10 cellular contexts compared by ENCODE assay signal in genomic region chr1:162689745-162690671, GRCh38. TPM values are rescaled to one million over a fixed set of nuclear protein-coding genes. Genes with fewer than 3 reads are reported as not detected.
A peak's percentile ranks its signal among the peaks of the same experiment; 100 is the strongest.
DNase-seq lines count a peak whose midpoint lies in the region; ATAC-seq, FAIRE-seq and TF ChIP-seq lines count a peak whose summit lies in the region.
"Had no signal": no experiment of that assay in that cellular context is flagged by ENCODE, and none has a peak within 500 bp of the region (broad histone marks: within the 10 kb centered on the region; RNA-seq: fewer than 3 reads in every experiment).

No MANE protein-coding gene starts in this region.

- POLR2A ChIA-PET in H1 (lab: Charles Lee; ENCODE audit: partially characterized antibody) = interaction anchor here (0.9 kb wide), 1 partner anchor 58 kb away, joined by 3 read pairs; the partner anchor contains the start of gene DDR2

- H4K8ac ChIP-seq in H1 (ENCODE audit: extremely low read depth, insufficient read depth, low read length) (no peak overlapping the region), mesendoderm (ENCODE audit: low read depth, low read length) (no peak overlapping the region)

- H3K9ac ChIP-seq in H1 (replicated peaks in 1 of 4; ENCODE audit: extremely low read depth in 1 of 4, low read depth in 3 of 4, low read length in 3 of 4) (no peak overlapping the region), mesendoderm (ENCODE audit: low read length) (no peak overlapping the region)

- H3K56ac ChIP-seq in H1 (replicated peaks; ENCODE audit: insufficient read length, low read depth, low read length) = no peak overlapping the region
- no peak overlapping the region for H3K56ac ChIP-seq in mesendoderm (ENCODE audit: low read length)

- no peak overlapping the region for H4K5ac ChIP-seq in H1 (ENCODE audit: insufficient read length, low read depth, low read length)
- no peak overlapping the region for H4K5ac ChIP-seq in mesendoderm (ENCODE audit: low read length)

- no peak for TF ChIP-seq CTCF in NB4 (IDR thresholded peaks at IDR 0.05; ENCODE audit: low read depth, low read length)
- no peak for TF ChIP-seq CTCF in H1 (IDR thresholded peaks at IDR 0.05; ENCODE audit: control extremely low read depth in 1 of 3, insufficient read depth in 1 of 3, low read depth in 1 of 3, low read length in 3 of 3)
- TF ChIP-seq CTCF in lower lobe of right lung (IDR thresholded peaks at IDR 0.05) = no peak

- intact Hi-C loops in lower lobe of right lung (cut with DNase I) = no loop called here

- no peak for TF ChIP-seq RAD21 in H1 (IDR thresholded peaks at IDR 0.05 in 1 of 2, conservative IDR thresholded peaks at IDR 0.05 in 1 of 2; ENCODE audit: low read depth in 2 of 2, low read length in 2 of 2)

- peaks cover 0 to 6% (median 4%) of the 10 kb centered on the region in 4 experiments; a peak in 5 of 7 replicates for H3K4me1 ChIP-seq in H1 (replicated peaks in 1 of 4; ENCODE audit: control insufficient read depth in 3 of 4, insufficient read depth in 4 of 4, low read length in 3 of 4)
- H3K4me1 ChIP-seq in mesendoderm (ENCODE audit: control insufficient read depth, low read depth, low read length) = no peaks in the 10 kb centered on the region
- peaks cover 12% of the 10 kb centered on the region for H3K4me1 ChIP-seq in lower lobe of right lung

- no peak overlapping the region for H2BK5ac ChIP-seq in H1 (ENCODE audit: low read depth, low read length)
- no peak overlapping the region for H2BK5ac ChIP-seq in mesendoderm (ENCODE audit: low read length)

- H3K14ac ChIP-seq in H1 (ENCODE audit: insufficient read length) = no peak overlapping the region

- H3K4me2 ChIP-seq in H1 (ENCODE audit: insufficient read depth in 1 of 2, low read depth in 2 of 2, low read length in 2 of 2) (no peak overlapping the region; a peak in 1 of 4 replicates), mesendoderm (ENCODE audit: low read length) (no peak overlapping the region)

- no peak overlapping the region for H4K91ac ChIP-seq in H1 (replicated peaks; ENCODE audit: insufficient read length, low read length)

- H3K18ac ChIP-seq in H1 (ENCODE audit: extremely low read depth, low read length) (no peak overlapping the region), mesendoderm (ENCODE audit: low read length) (no peak overlapping the region)

- no peaks in the 10 kb centered on the region for H3K23me2 ChIP-seq in H1 (ENCODE audit: low read depth, low read length)

- CTCF ChIA-PET in H1 (lab: Charles Lee; ENCODE audit: partially characterized antibody) = interaction anchor here (1.6 kb wide), 1 partner anchor 77 kb away, joined by 5 read pairs; no protein-coding TSS in a partner anchor

- H2AK5ac ChIP-seq in H1 (ENCODE audit: low read depth, low read length) = no peak overlapping the region
- H2AK5ac ChIP-seq in mesendoderm (ENCODE audit: low read length) = no peak overlapping the region

- H3K4ac ChIP-seq in H1 (replicated peaks; ENCODE audit: insufficient read length, low read depth, low read length) (no peak overlapping the region), mesendoderm (ENCODE audit: low read depth, low read length) (no peak overlapping the region)

- FAIRE-seq in H1 (lab: Jason Lieb, UNC) = no peak

- 92% methylated on average over 5 of the region's 5 CpGs; no CpG with 5 or more reads in 1 of the 2 experiments for WGBS in H1 (ENCODE audit: extremely low coverage in 1 of 2, insufficient coverage in 1 of 2, insufficient read length in 1 of 2, insufficient replicate concordance in 2 of 2, low coverage in 1 of 2, low lambda C conversion rate in 2 of 2, missing lambda C conversion rate in 1 of 2), 2 experiments
- WGBS in mesendoderm (ENCODE audit: extremely low coverage, insufficient coverage, low lambda C conversion rate) = no CpG with 5 or more reads among the region's 5 CpGs

- DNase-seq in A172 (ENCODE audit: low spot score) (peak; percentile 41), NB4 (ENCODE audit: low read depth) (peak; percentile 10), H1 (ENCODE audit: low read depth in 1 of 2, low spot score in 2 of 2) (no peak), mesendoderm (no peak), DMS53 treated with DMSO at 0.1 percent for 48 hours (lab: John Stamatoyannopoulos, UW; ENCODE audit: unreplicated experiment) (no peak), lower lobe of right lung (no peak), NCI-H774 (lab: John Stamatoyannopoulos, UW) (no peak)
- DNase-seq: NCI-H2171, SHP77 treated with DMSO at 0.1 percent for 48 hours had no signal

- no peaks in the 10 kb centered on the region for H3K79me2 ChIP-seq in H1 (ENCODE audit: control insufficient read depth in 1 of 2, insufficient read depth in 2 of 2, low read length in 2 of 2)
- H3K79me2 ChIP-seq in mesendoderm (ENCODE audit: control insufficient read depth, insufficient read depth, low read length) = no peaks in the 10 kb centered on the region

- no peak for TF ChIP-seq EP300 in H1 (IDR thresholded peaks at IDR 0.05; ENCODE audit: borderline replicate concordance in 1 of 2, low read depth in 2 of 2, low read length in 2 of 2)

- H2AFZ ChIP-seq in H1 (ENCODE audit: low read length) = no peak overlapping the region

- H3K23ac ChIP-seq in H1 (ENCODE audit: insufficient read length) (no peak overlapping the region), mesendoderm (ENCODE audit: low read length) (no peak overlapping the region)

- H2BK15ac ChIP-seq in H1 (ENCODE audit: low read length) (no peak overlapping the region), mesendoderm (replicated peaks; ENCODE audit: low read depth) (peak overlapping the region; percentile 19)

- H3K4me3 ChIP-seq in NB4 (ENCODE audit: low read depth, low read length) (no peak overlapping the region), H1 (ENCODE audit: extremely low read depth in 1 of 4, insufficient read depth in 2 of 4, low read depth in 3 of 4, low read length in 4 of 4) (no peak overlapping the region), mesendoderm (ENCODE audit: low read length) (no peak overlapping the region), lower lobe of right lung (no peak overlapping the region)

- H3K36me3 ChIP-seq in H1 (ENCODE audit: control insufficient read depth in 2 of 4, insufficient read depth in 4 of 4, low read length in 3 of 4) (no peaks in the 10 kb centered on the region), mesendoderm (ENCODE audit: control insufficient read depth, insufficient read depth, low read length) (no peaks in the 10 kb centered on the region), lower lobe of right lung (no peaks in the 10 kb centered on the region)

- H3K27ac ChIP-seq in H1 (ENCODE audit: low read depth, low read length) = no peak overlapping the region
- H3K27ac ChIP-seq in mesendoderm (ENCODE audit: low read depth, low read length) = no peak overlapping the region
- H3K27ac ChIP-seq in lower lobe of right lung = no peak overlapping the region

- no peaks in the 10 kb centered on the region for H4K20me1 ChIP-seq in H1 (replicated peaks in 1 of 2; ENCODE audit: control insufficient read depth in 1 of 2, insufficient read depth in 2 of 2, low read length in 2 of 2)

- peak overlapping the region; percentile 92 for H2BK20ac ChIP-seq in H1 (ENCODE audit: low read length)

- no peak for ATAC-seq in lower lobe of right lung
- ATAC-seq in GM21786 (IDR thresholded peaks at IDR 0.05; ENCODE audit: unreplicated experiment) = no peak

- no peaks in the 10 kb centered on the region for H3K9me3 ChIP-seq in H1 (ENCODE audit: insufficient read depth in 2 of 2, low read depth in 1 of 2, low read length in 1 of 2)
- H3K9me3 ChIP-seq in lower lobe of right lung = no peaks in the 10 kb centered on the region

- H2BK120ac ChIP-seq in H1 (replicated peaks; ENCODE audit: low read depth, low read length) = peak overlapping the region; percentile 41
- no peak overlapping the region for H2BK120ac ChIP-seq in mesendoderm (ENCODE audit: low read depth, low read length)

- H3K27me3 ChIP-seq in H1 (replicated peaks in 1 of 4; ENCODE audit: control insufficient read depth in 3 of 4, extremely low read depth in 1 of 4, insufficient read depth in 3 of 4, low read length in 3 of 4) (no peaks in the 10 kb centered on the region; a peak in 1 of 7 replicates), mesendoderm (ENCODE audit: insufficient read depth, low read length, poor library complexity) (no peaks in the 10 kb centered on the region), lower lobe of right lung (ENCODE audit: low read depth) (no peaks in the 10 kb centered on the region)

- no peaks in the 10 kb centered on the region for H3K79me1 ChIP-seq in H1 (ENCODE audit: low read depth, low read length)
- no peaks in the 10 kb centered on the region for H3K79me1 ChIP-seq in mesendoderm (ENCODE audit: low read length)

- H2BK12ac ChIP-seq in H1 (ENCODE audit: low read depth, low read length) = no peak overlapping the region

- TF ChIP-seq POLR2A in NB4 (IDR thresholded peaks at IDR 0.05; ENCODE audit: extremely low read depth, insufficient read length) (no peak), H1 (IDR thresholded peaks at IDR 0.05; ENCODE audit: control extremely low read depth in 1 of 2, low read depth in 2 of 2, low read length in 2 of 2) (no peak)

TF ChIP-seq in H1, 55 proteins besides CTCF, POLR2A, EP300 and RAD21 (continues in another document):
- TF ChIP-seq BACH1 (IDR thresholded peaks at IDR 0.05; ENCODE audit: low read length) = no peak
- TF ChIP-seq MAX (IDR thresholded peaks at IDR 0.05) = no peak
- TF ChIP-seq SAP30 (IDR thresholded peaks at IDR 0.05; ENCODE audit: insufficient read depth, insufficient replicate concordance, low read length) = no peak
- TF ChIP-seq ZNF274 (IDR thresholded peaks at IDR 0.05; ENCODE audit: borderline replicate concordance, extremely low read depth, low read length) = no peak
- TF ChIP-seq PHF8 (conservative IDR thresholded peaks at IDR 0.05; ENCODE audit: low read depth, low read length) = no peak
- TF ChIP-seq YY1 (IDR thresholded peaks at IDR 0.05; ENCODE audit: low read depth, low read length) = no peak
- no peak for TF ChIP-seq SP4 (IDR thresholded peaks at IDR 0.05; ENCODE audit: low read length)
- TF ChIP-seq CHD2 (IDR thresholded peaks at IDR 0.05; ENCODE audit: low read length) = no peak

RNA-seq across cellular contexts. Expression of gene DDR2, which starts 57.7 kb away (rescaled TPM):
- total RNA-seq in A172 (2014; rRNA removed; shearing (Covaris generic)) = 73.0 and 84.2 TPM in 2 replicates
- 1.7 and 2.1 TPM in 2 replicates for total RNA-seq in H1 (2021; fragmentation: NEBNext Ultra II Directional; extraction: Animal tissue kit (Norgen Biotek cat#: 25700))
- 0.77 and 1.00 TPM in 2 replicates for polyA plus RNA-seq in H1 (2011; rRNA removed)
- polyA plus RNA-seq in H1 (2011; cell fraction: cytosol; rRNA removed) = 1.00 TPM
- polyA plus RNA-seq in H1 (2011; cell fraction: nucleus; rRNA removed) = 3.8 TPM
- polyA plus RNA-seq in H1 (2012, experiment 1 of 2) = 0.52 to 1.1 TPM (median 0.92 TPM) in 4 replicates
- 0.13 TPM for polyA plus RNA-seq in H1 (2012, experiment 2 of 2)
- polyA plus RNA-seq in H1 (2013, experiment 1 of 2) = 0.71 TPM
- polyA plus RNA-seq in H1 (2013, experiment 2 of 2) = 0.92 TPM
- 6.2 and 8.6 TPM in 2 replicates for polyA minus RNA-seq in H1 (2011; rRNA and poly(A)+ RNA removed)
- polyA minus RNA-seq in H1 (2011; cell fraction: cytosol; rRNA and poly(A)+ RNA removed) = 0.59 TPM
- polyA minus RNA-seq in H1 (2011; cell fraction: nucleus; rRNA and poly(A)+ RNA removed) = 3.4 TPM
- 1.7 TPM for polyA plus RNA-seq in mesendoderm (2013, experiment 1 of 2)
- 1.8 TPM for polyA plus RNA-seq in mesendoderm (2013, experiment 2 of 2)
- 47.0 TPM for total RNA-seq in lower lobe of right lung

Comparison
In these comparisons a context has a peak if more than half of its experiments do, and no peak if none do; other contexts are left out.
1. DNase-seq: peak in A172 (single experiment) and NB4 (single experiment); none in H1 (0 of 2), mesendoderm (single experiment), DMS53 treated with DMSO at 0.1 percent for 48 hours (single experiment), lower lobe of right lung (single experiment) and NCI-H774 (single experiment).
2. RNA of gene DDR2, which starts 57.7 kb away (total RNA-seq): 73.0 to 84.2 TPM in A172 and 47.0 TPM in lower lobe of right lung (single experiment); 1.7 to 2.1 TPM in H1; every median in the first group is over 10 times any median in the second.